ENCODE assay signal across 8 cellular contexts in the genomic region with DNA sequence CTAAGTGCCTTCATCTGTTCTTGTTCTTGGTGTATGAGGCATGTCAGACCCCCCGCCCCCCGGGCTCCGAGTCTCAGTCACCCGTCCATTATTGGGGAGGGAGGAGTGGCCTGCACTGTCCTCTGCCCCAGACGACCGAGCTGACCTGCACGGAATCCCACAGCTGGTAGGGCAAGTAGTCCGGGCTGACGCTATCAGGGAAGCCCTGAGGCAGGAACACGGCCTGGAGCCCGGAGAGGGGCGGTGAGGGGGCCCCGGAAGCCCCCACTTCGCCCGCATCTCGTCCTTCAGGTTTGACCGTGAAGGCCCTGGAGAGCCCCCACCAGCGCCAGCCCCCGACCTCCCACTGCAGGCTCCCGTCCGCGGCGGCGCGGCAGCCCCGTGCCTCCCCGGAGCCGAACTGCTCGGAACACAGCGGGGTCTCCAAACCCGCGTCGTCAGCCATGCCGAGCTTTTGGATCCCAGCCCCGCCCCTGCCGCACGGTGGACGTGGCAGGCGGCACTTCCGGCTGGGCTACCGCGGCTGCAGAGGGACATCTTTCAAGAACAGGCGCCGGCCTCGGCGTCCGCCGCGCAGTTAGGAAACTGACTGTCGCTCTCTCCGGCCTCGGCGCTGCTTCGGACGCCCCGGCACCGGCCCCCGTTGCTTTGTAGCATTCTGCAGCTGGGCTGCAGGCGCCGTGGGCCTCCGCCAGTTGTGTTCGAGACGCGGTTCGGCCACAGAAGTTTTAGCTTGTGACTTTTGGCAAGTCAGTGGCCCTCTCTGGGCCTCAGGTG. TPM values are rescaled to one million over a fixed set of nuclear protein-coding genes. Genes with fewer than 3 reads are reported as not detected.
DNase-seq lines count a peak whose midpoint lies in the region; ATAC-seq and TF ChIP-seq lines count a peak whose summit lies in the region.

A gene (minus strand): TSS at position 463 of the 777 bp plus-strand sequence. CDS start 18 bp downstream, at position 445.

- DNase-seq in NCI-H1048 (lab: John Stamatoyannopoulos, UW) (peak; percentile 51), SW480 (ENCODE audit: low spot score) (peak; percentile 79), cardiac septum (ENCODE audit: low spot score) (peak; percentile 98), pons (ENCODE audit: low spot score) (peak; percentile 85), transverse colon (peak; percentile 93)
- DNase-seq in activated naive CD8-positive, alpha-beta T cell treated with anti-CD3 and anti-CD28 coated beads, Interleukin-2, amount 50 U/mL, for 24 hours, result peak; percentile 89

- peak; percentile 82 for TF ChIP-seq POLR2A in GM10847 (IDR thresholded peaks at IDR 0.05; ENCODE audit: extremely low read depth, insufficient read length)
- peak; percentile 87 for TF ChIP-seq POLR2A in transverse colon (IDR thresholded peaks at IDR 0.05)

- H3K4me3 Mint-ChIP-seq in activated naive CD8-positive, alpha-beta T cell treated with anti-CD3 and anti-CD28 coated beads, Interleukin-2, amount 50 U/mL, for 24 hours, result peak within 1 kb of the TSS; percentile 88

- H3K36me3 ChIP-seq in transverse colon, result no peaks in the 10 kb centered on the region

- TF ChIP-seq EP300 in transverse colon (IDR thresholded peaks at IDR 0.05; ENCODE audit: low read depth), result no peak

- intact Hi-C loops in cardiac septum (cut with DNase I), result loop anchor here (2.0 to 10.0 kb wide), 3 partner anchors 33 to 197 kb away; a partner anchor contains a TSS
- intact Hi-C loops in transverse colon (cut with DNase I; ENCODE audit: low total_unique reads), result no loop called here

- no peaks in the 10 kb centered on the region for H3K27me3 ChIP-seq in transverse colon

- H3K4me1 Mint-ChIP-seq in activated naive CD8-positive, alpha-beta T cell treated with anti-CD3 and anti-CD28 coated beads, Interleukin-2, amount 50 U/mL, for 24 hours, result peaks cover 44% of the 10 kb centered on the region

- peaks cover 6% of the 10 kb centered on the region for H3K36me3 Mint-ChIP-seq in activated naive CD8-positive, alpha-beta T cell treated with anti-CD3 and anti-CD28 coated beads, Interleukin-2, amount 50 U/mL, for 24 hours (ENCODE audit: low read depth)

- no peak for TF ChIP-seq CTCF in transverse colon (IDR thresholded peaks at IDR 0.05)

- peaks cover 17 to 36% (median 23%) of the 10 kb centered on the region in 4 donors for H3K4me1 ChIP-seq in transverse colon

- H3K4me3 ChIP-seq in transverse colon, result peak within 1 kb of the TSS; percentile 85 to 93 (median 89)

- H3K27ac Mint-ChIP-seq in activated naive CD8-positive, alpha-beta T cell treated with anti-CD3 and anti-CD28 coated beads, Interleukin-2, amount 50 U/mL, for 24 hours, result peak within 1 kb of the TSS; percentile 94

- in situ Hi-C loops in transverse colon (cut with MboI; ENCODE audit: low pct_ligation_motif_present in 1 of 4, low pct_unique_long_range_greater_than_20kb in 1 of 4, low sequenced_read_pairs in 3 of 4), result no loop called here

- 1% methylated on average over 28 of the region's 65 CpGs; no CpG with 5 or more reads in 1 of the 2 donors for WGBS in transverse colon (ENCODE audit: low coverage in 1 of 2), 2 donors

- no peaks in the 10 kb centered on the region for H3K27me3 Mint-ChIP-seq in activated naive CD8-positive, alpha-beta T cell treated with anti-CD3 and anti-CD28 coated beads, Interleukin-2, amount 50 U/mL, for 24 hours

- no peaks in the 10 kb centered on the region for H3K9me3 Mint-ChIP-seq in activated naive CD8-positive, alpha-beta T cell treated with anti-CD3 and anti-CD28 coated beads, Interleukin-2, amount 50 U/mL, for 24 hours

- H3K9me3 ChIP-seq in transverse colon, result no peaks in the 10 kb centered on the region

- peak within 1 kb of the TSS; percentile 93 to 95 (median 94) for H3K27ac ChIP-seq in transverse colon

- peak; percentile 81 for ATAC-seq in HG02571 (IDR thresholded peaks at IDR 0.05; ENCODE audit: unreplicated experiment)
- peak; percentile 87 for ATAC-seq in activated naive CD8-positive, alpha-beta T cell treated with anti-CD3 and anti-CD28 coated beads, Interleukin-2, amount 50 U/mL, for 24 hours

RNA-seq across cellular contexts. Expression of the gene that starts here (rescaled TPM):
- 32.6 TPM for total RNA-seq in cardiac septum
- total RNA-seq in transverse colon, result 10 to 100 TPM; 49.2 to 86.5 (median 71.3) TPM

Comparison
In these comparisons a context has a peak if more than half of its experiments do, and no peak if none do; other contexts are left out.
1. Peak in every context shown above with its lines: DNase-seq, ATAC-seq, H3K4me3 ChIP-seq and H3K27ac ChIP-seq.